ENCODE assay signal across 16 cellular contexts in the genomic region with DNA sequence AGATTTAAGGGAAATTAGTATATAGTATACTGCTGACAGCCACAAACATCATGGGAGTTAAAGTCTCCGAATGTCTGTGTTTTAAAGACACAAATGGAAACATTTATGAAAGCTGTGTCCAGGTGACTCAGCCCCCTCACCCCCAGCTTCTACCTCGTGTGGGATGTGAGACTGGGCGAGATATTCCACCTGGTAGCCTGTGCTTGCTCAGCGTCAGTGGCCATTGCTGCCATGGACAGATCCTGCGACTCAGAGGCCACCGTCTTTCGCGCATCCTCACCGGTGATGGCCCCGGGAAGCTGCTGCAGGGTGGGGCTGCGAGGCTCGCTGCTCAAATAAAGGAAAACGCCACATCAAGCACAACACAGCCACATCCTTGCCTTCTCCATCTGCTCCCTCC. TPM values are rescaled to one million over a fixed set of nuclear protein-coding genes. Genes with fewer than 3 reads are reported as not detected.
DNase-seq lines count a peak whose midpoint lies in the region; ATAC-seq, FAIRE-seq and TF ChIP-seq lines count a peak whose summit lies in the region.
"Had no signal": no experiment of that assay in that cellular context is flagged by ENCODE, and none has a peak within 500 bp of the region (broad histone marks: within the 10 kb centered on the region; RNA-seq: fewer than 3 reads in every experiment).

No MANE protein-coding gene starts in this region.

- H3K4me3 ChIP-seq in GM12878, result no peak overlapping the region
- H3K4me3 ChIP-seq in HAP-1, result no peak overlapping the region
- H3K4me3 ChIP-seq: testis had no signal

- peaks cover 3% of the 10 kb centered on the region for H3K36me3 Mint-ChIP-seq in activated naive CD4-positive, alpha-beta T cell treated with anti-CD3 and anti-CD28 coated beads, Interleukin-2, amount 10 ng/mL, durations not matched to agents 7 days and 5 days

- ATAC-seq in GM12878, result no peak
- ATAC-seq: right cardiac atrium had no signal

- peaks cover 5% of the 10 kb centered on the region for H3K27me3 Mint-ChIP-seq in activated naive CD4-positive, alpha-beta T cell treated with anti-CD3 and anti-CD28 coated beads, Interleukin-2, amount 10 ng/mL, durations not matched to agents 7 days and 5 days

- H3K4me1 ChIP-seq in GM12878 (ENCODE audit: control insufficient read depth, insufficient read depth, low read length) (no peaks in the 10 kb centered on the region), HAP-1 (peaks cover 6% of the 10 kb centered on the region; the same call in 1 of the 2 replicates)
- H3K4me1 ChIP-seq: testis had no signal

- H3K4me3 Mint-ChIP-seq in activated naive CD4-positive, alpha-beta T cell treated with anti-CD3 and anti-CD28 coated beads, Interleukin-2, amount 10 ng/mL, durations not matched to agents 7 days and 5 days, result no peak overlapping the region

- H4K20me1 ChIP-seq in GM12878 (ENCODE audit: control insufficient read depth, insufficient read depth), result no peaks in the 10 kb centered on the region

- no peak overlapping the region for H3K4me2 ChIP-seq in GM12878 (ENCODE audit: control insufficient read depth, insufficient read depth)
- H3K4me2 ChIP-seq: SK-N-SH had no signal

- POLR2A ChIA-PET in GM12878 (lab: Charles Lee), result interaction anchor here (1.0 to 2.3 kb wide), 2 partner anchors 10 to 19 kb away, joined by 3 to 6 read pairs; no protein-coding TSS in a partner anchor

- peaks cover 17% of the 10 kb centered on the region for H3K4me1 Mint-ChIP-seq in activated naive CD4-positive, alpha-beta T cell treated with anti-CD3 and anti-CD28 coated beads, Interleukin-2, amount 10 ng/mL, durations not matched to agents 7 days and 5 days

- TF ChIP-seq CTCF in GM12878 (IDR thresholded peaks at IDR 0.05 in 2 of 3, conservative IDR thresholded peaks at IDR 0.05 in 1 of 3; ENCODE audit: control insufficient read depth in 2 of 3, extremely low read depth in 1 of 3, insufficient read depth in 1 of 3, low read depth in 3 of 3, low read length in 3 of 3), result no peak
- TF ChIP-seq CTCF in GM20000 (IDR thresholded peaks at IDR 0.05; ENCODE audit: extremely low read depth, missing control alignments), result no peak

- no peak for TF ChIP-seq EP300 in GM12878 (IDR thresholded peaks at IDR 0.05; ENCODE audit: borderline replicate concordance in 1 of 2, control insufficient read depth in 1 of 2, low read depth in 2 of 2, low read length in 2 of 2)

- DNase-seq in activated naive CD4-positive, alpha-beta T cell treated with Interleukin-2 at 50 U/mL for 16 hours, result peak; percentile 52
- no peak for DNase-seq in activated naive CD4-positive, alpha-beta T cell treated with anti-CD3 and anti-CD28 coated beads, Interleukin-2, amount 10 ng/mL, durations not matched to agents 7 days and 5 days
- peak; percentile 37 for DNase-seq in NCI-H2227 treated with DMSO at 0.1 percent for 48 hours (lab: John Stamatoyannopoulos, UW)
- DNase-seq in GM12878 (ENCODE audit: low read depth, low spot score), result no peak
- DNase-seq in stimulated activated CD4-positive, alpha-beta T cell treated with anti-CD3 and anti-CD28 coated beads, TNF-alpha, amount 100 ng/mL, for 24 hours (ENCODE audit: low read depth in 3 of 3), result peak in 2 of 3 experiments; percentile 19 to 51
- no peak for DNase-seq in HPDE6-E6E7 (ENCODE audit: extremely low spot score)
- DNase-seq in HAP-1 (ENCODE audit: low spot score in 2 of 2), result no peak
- DNase-seq in GM20000 (ENCODE audit: low spot score), result no peak
- DNase-seq: activated gamma-delta T cell; effector memory CD4-positive, alpha-beta T cell; NCI-H1105 treated with DMSO at 0.1 percent for 48 hours; NCI-H446; right cardiac atrium; SK-N-SH; testis had no signal

- intact Hi-C loops in GM12878 (cut with micrococcal nuclease; ENCODE audit: unreplicated experiment), result no loop called here

- no peak overlapping the region for H3K9ac ChIP-seq in GM12878 (ENCODE audit: control insufficient read depth, insufficient read depth, low read length)
- H3K9ac ChIP-seq: SK-N-SH had no signal

- H3K36me3 ChIP-seq in GM12878 (ENCODE audit: control insufficient read depth in 2 of 2, insufficient read depth in 2 of 2, low read length in 1 of 2) (peaks cover 7 to 18% of the 10 kb centered on the region in 2 experiments; a peak in 3 of 4 replicates), HAP-1 (replicated peaks) (0 out of 2 replicates have a peak, but pooled peaks cover 3% of the 10 kb centered on the region)

- 83% methylated on average over 13 of the region's 13 CpGs for WGBS in GM12878 (ENCODE audit: insufficient coverage, insufficient replicate concordance, low lambda C conversion rate, missing lambda C conversion rate)

- no peak for TF ChIP-seq POLR2A in GM12878 (IDR thresholded peaks at IDR 0.05; ENCODE audit: low read depth, low read length)

- H3K27me3 ChIP-seq in GM12878 (replicated peaks in 1 of 2; ENCODE audit: control insufficient read depth in 2 of 2, insufficient read depth in 2 of 2, low read length in 1 of 2), result no peaks in the 10 kb centered on the region
- no peaks in the 10 kb centered on the region for H3K27me3 ChIP-seq in HAP-1 (ENCODE audit: low read depth)
- H3K27me3 ChIP-seq: testis had no signal

- H3K9me3 ChIP-seq in GM12878 (replicated peaks; ENCODE audit: control insufficient read depth, insufficient read depth, low read length) (no peaks in the 10 kb centered on the region; the same call in 2 of the 3 replicates), HAP-1 (no peaks in the 10 kb centered on the region)
- H3K9me3 ChIP-seq: SK-N-SH, testis had no signal

- no peak overlapping the region for H3K27ac ChIP-seq in GM12878 (ENCODE audit: control insufficient read depth, insufficient read depth)
- H3K27ac ChIP-seq: testis had no signal

- H3K9me3 Mint-ChIP-seq in activated naive CD4-positive, alpha-beta T cell treated with anti-CD3 and anti-CD28 coated beads, Interleukin-2, amount 10 ng/mL, durations not matched to agents 7 days and 5 days, result no peaks in the 10 kb centered on the region

- no peak overlapping the region for H3K27ac Mint-ChIP-seq in activated naive CD4-positive, alpha-beta T cell treated with anti-CD3 and anti-CD28 coated beads, Interleukin-2, amount 10 ng/mL, durations not matched to agents 7 days and 5 days

- FAIRE-seq in GM12878 (lab: Jason Lieb, UNC), result no peak
- FAIRE-seq: H54 had no signal

- no TSS peak for BruUV-seq in GM12878 (replicated peaks; lab: Mats Ljungman, UMichigan)

- no peak for TF ChIP-seq RAD21 in GM12878 (IDR thresholded peaks at IDR 0.05; ENCODE audit: insufficient read depth, low read depth, low read length)

- SMC1A ChIA-PET in GM12878 (lab: Charles Lee; ENCODE audit: uncharacterized antibody, unreplicated experiment), result interaction anchor here (1.6 kb wide), 1 partner anchor 95 kb away, joined by 3 read pairs; no protein-coding TSS in a partner anchor

- no peaks in the 10 kb centered on the region; the same call in 1 of the 2 replicates for H3K79me2 ChIP-seq in GM12878 (ENCODE audit: control insufficient read depth, insufficient read depth, low read length)

- in situ Hi-C loops in GM12878 (cut with MboI), result no loop called here
- in situ Hi-C loops in HAP-1 (cut with MboI; ENCODE audit: low sequenced_read_pairs), result no loop called here

- RAD21 ChIA-PET in GM12878 (lab: Charles Lee; ENCODE audit: unreplicated experiment), result no interaction called here

- no peak overlapping the region for H2AFZ ChIP-seq in GM12878 (ENCODE audit: control insufficient read depth, low read depth, low read length)

- CTCF ChIA-PET in activated naive CD4-positive, alpha-beta T cell treated with anti-CD3 and anti-CD28 coated beads, Interleukin-2, amount 10 ng/mL, durations not matched to agents 7 days and 5 days (lab: Charles Lee), result interaction anchor here (0.8 kb wide), 1 partner anchor 14 kb away, joined by 5 read pairs; no protein-coding TSS in a partner anchor
- CTCF ChIA-PET in GM12878 (lab: Yijun Ruan, JAX), result interaction anchor here (1.1 to 1.8 kb wide), 2 partner anchors 35 to 95 kb away, joined by 3 to 6 read pairs; no protein-coding TSS in a partner anchor

TF ChIP-seq in GM12878, 131 proteins besides CTCF, POLR2A, EP300 and RAD21 (continues in another document):
- TF ChIP-seq MEF2A (IDR thresholded peaks at IDR 0.05; ENCODE audit: insufficient read depth, low read depth, low read length) (no peak), ZSCAN29 (IDR thresholded peaks at IDR 0.05) (no peak), SIN3A (IDR thresholded peaks at IDR 0.05; ENCODE audit: low read depth, low read length) (no peak), NR2F1 (conservative IDR thresholded peaks at IDR 0.05) (no peak), SMARCA5 (IDR thresholded peaks at IDR 0.05) (no peak)
- TF ChIP-seq, protein P1, sequence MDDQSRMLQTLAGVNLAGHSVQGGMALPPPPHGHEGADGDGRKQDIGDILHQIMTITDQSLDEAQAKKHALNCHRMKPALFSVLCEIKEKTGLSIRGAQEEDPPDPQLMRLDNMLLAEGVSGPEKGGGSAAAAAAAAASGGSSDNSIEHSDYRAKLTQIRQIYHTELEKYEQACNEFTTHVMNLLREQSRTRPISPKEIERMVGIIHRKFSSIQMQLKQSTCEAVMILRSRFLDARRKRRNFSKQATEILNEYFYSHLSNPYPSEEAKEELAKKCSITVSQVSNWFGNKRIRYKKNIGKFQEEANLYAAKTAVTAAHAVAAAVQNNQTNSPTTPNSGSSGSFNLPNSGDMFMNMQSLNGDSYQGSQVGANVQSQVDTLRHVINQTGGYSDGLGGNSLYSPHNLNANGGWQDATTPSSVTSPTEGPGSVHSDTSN (IDR thresholded peaks at IDR 0.05; ENCODE audit: insufficient replicate concordance, low read depth, low read length), result peak; percentile 21

RNA-seq across cellular contexts. Expression of a gene that starts 31.2 kb away (rescaled TPM):
- 139 and 145 TPM in 2 replicates for total RNA-seq in GM12878 (2013; cell fraction: nucleolus; rRNA removed)
- total RNA-seq in GM12878 (2014; rRNA removed) (28.6 and 32.5 TPM in 2 replicates), GM12878 (2014; rRNA removed; fragmentation: Illumina TruSeq; extraction: Trizol) (22.4 and 25.4 TPM in 2 replicates), GM12878 (2021) (48.9 and 50.3 TPM in 2 replicates)
- 26.9 TPM for polyA plus RNA-seq in GM12878 (2011; ENCODE audit: low read depth)
- polyA plus RNA-seq in GM12878 (2011; rRNA removed) (16.4 and 22.6 TPM in 2 replicates), GM12878 (2014; fragmentation: Illumina TruSeq; extraction: Trizol) (18.5 and 24.8 TPM in 2 replicates), GM12878 (2014; fragmentation: Nextera tagmentation; extraction: Ambion mirVana) (1 to 10 TPM; 1.6 to 7.2 TPM), GM12878 (2014; rRNA removed) (30.5 and 33.2 TPM in 2 replicates), GM12878 (2016; fragmentation: Nextera tagmentation; extraction: Ambion mirVana) (10 to 100 TPM; 52.7 to 53.0 TPM)
- polyA plus RNA-seq in GM12878 (2011; cell fraction: cytosol; rRNA removed), result 24.5 and 26.9 TPM in 2 replicates
- polyA plus RNA-seq in GM12878 (2011; cell fraction: nucleus; rRNA removed), result 77.4 and 98.6 TPM in 2 replicates
- 40.4 and 47.5 TPM in 2 replicates for polyA plus RNA-seq in GM12878 (2012)
- polyA minus RNA-seq in GM12878 (2011; rRNA and poly(A)+ RNA removed), result 26.3 and 28.8 TPM in 2 replicates
- 10.8 and 14.6 TPM in 2 replicates for polyA minus RNA-seq in GM12878 (2011; cell fraction: cytosol; rRNA and poly(A)+ RNA removed)
- 21.5 and 30.1 TPM in 2 replicates for polyA minus RNA-seq in GM12878 (2011; cell fraction: nucleus; rRNA and poly(A)+ RNA removed)

Comparison
In these comparisons a context has a peak if more than half of its experiments do, and no peak if none do; other contexts are left out.
1. DNase-seq: peak in activated naive CD4-positive, alpha-beta T cell treated with Interleukin-2 at 50 U/mL for 16 hours (single experiment), NCI-H2227 treated with DMSO at 0.1 percent for 48 hours (single experiment) and stimulated activated CD4-positive, alpha-beta T cell treated with anti-CD3 and anti-CD28 coated beads, TNF-alpha, amount 100 ng/mL, for 24 hours (2 of 3); none in activated naive CD4-positive, alpha-beta T cell treated with anti-CD3 and anti-CD28 coated beads, Interleukin-2, amount 10 ng/mL, durations not matched to agents 7 days and 5 days (single experiment), GM12878 (single experiment), HPDE6-E6E7 (single experiment), HAP-1 (0 of 2) and GM20000 (single experiment).